Comparison of ENCODE assay signal across 10 cellular contexts in the genomic region with DNA sequence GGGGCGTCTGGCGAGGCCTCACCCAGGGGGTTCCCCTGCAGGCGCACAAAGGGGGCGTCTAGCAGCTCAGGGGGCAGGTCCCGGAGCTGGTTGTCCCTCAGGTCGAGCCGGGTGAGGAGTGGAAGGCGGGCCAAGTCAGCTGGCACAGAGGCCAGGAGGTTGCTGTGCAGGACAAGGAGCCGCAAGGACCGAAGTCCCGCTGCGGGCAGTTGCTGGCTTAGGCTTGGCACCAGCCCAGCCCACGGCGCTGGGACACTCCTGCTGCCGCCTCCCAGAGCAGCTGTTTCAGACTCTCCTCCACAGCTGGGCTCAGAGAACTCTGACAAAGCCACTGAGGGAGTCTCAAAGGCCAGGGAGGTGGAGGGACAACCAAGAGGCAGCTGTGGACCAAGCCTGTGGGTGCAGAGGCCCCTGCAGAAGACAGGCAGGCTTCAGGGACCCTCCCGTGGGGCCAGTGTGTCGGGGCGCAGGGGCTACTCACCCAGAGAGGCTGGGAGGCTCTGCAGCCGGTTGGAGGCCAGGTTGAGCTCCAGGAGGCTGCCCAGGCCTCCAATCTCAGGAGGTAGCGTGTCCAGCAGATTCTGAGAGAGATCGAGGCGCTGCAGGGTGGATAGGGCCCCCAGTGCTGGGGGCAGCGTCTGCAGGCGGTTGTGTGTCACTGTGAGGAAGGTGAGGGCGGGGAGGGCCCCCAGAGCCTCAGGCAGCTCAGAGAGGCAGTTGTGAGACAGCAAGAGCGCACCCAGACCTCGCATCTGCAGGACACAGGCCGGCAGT. TPM values are rescaled to one million over a fixed set of nuclear protein-coding genes. Genes with fewer than 3 reads are reported as not detected.
A peak's percentile ranks its signal among the peaks of the same experiment; 100 is the strongest.
DNase-seq lines count a peak whose midpoint lies in the region; ATAC-seq and TF ChIP-seq lines count a peak whose summit lies in the region.
"Had no signal": no experiment of that assay in that cellular context is flagged by ENCODE, and none has a peak within 500 bp of the region (broad histone marks: within the 10 kb centered on the region; RNA-seq: fewer than 3 reads in every experiment).

No MANE protein-coding gene starts in this region.

- H3K4me1 Mint-ChIP-seq in stimulated activated naive CD8-positive, alpha-beta T cell treated with anti-CD3 and anti-CD28 coated beads, Interleukin-15, amount 100 ng/mL, for 72 hours, result peaks cover 48% of the 10 kb centered on the region
- peaks cover 2% of the 10 kb centered on the region for H3K4me1 Mint-ChIP-seq in activated T-helper 2 cell treated with anti-CD3 and anti-CD28 coated beads, Interferon-gamma antibody, Interleukin-2, Interleukin-4, amounts not matched to agents 10 μg/mL and 5 μg/mL and 100 μg/mL, durations not matched to agents 14 hours and 24 hours and 36 hours (ENCODE audit: low read depth)
- H3K4me1 Mint-ChIP-seq in immature natural killer cell, result peaks cover 4 to 6% of the 10 kb centered on the region in 2 donors

- peak overlapping the region; percentile 26 to 39 for H3K4me3 Mint-ChIP-seq in stimulated activated naive CD8-positive, alpha-beta T cell treated with anti-CD3 and anti-CD28 coated beads, Interleukin-15, amount 100 ng/mL, for 72 hours
- peak overlapping the region; percentile 79 for H3K4me3 Mint-ChIP-seq in activated T-helper 2 cell treated with anti-CD3 and anti-CD28 coated beads, Interferon-gamma antibody, Interleukin-2, Interleukin-4, amounts not matched to agents 10 μg/mL and 5 μg/mL and 100 μg/mL, durations not matched to agents 14 hours and 24 hours and 36 hours (ENCODE audit: low read depth)
- peak overlapping the region in 1 of 5 donors; percentile 13 for H3K4me3 Mint-ChIP-seq in immature natural killer cell

- CTCF ChIA-PET in GM10248 (lab: Yijun Ruan, JAX), result no interaction called here

- no peak overlapping the region for H3K27ac Mint-ChIP-seq in stimulated activated naive CD8-positive, alpha-beta T cell treated with anti-CD3 and anti-CD28 coated beads, Interleukin-15, amount 100 ng/mL, for 72 hours
- H3K27ac Mint-ChIP-seq in activated T-helper 2 cell treated with anti-CD3 and anti-CD28 coated beads, Interferon-gamma antibody, Interleukin-2, Interleukin-4, amounts not matched to agents 10 μg/mL and 5 μg/mL and 100 μg/mL, durations not matched to agents 14 hours and 24 hours and 36 hours, result no peak overlapping the region
- no peak overlapping the region for H3K27ac Mint-ChIP-seq in immature natural killer cell

- peaks cover 6% of the 10 kb centered on the region for H3K36me3 Mint-ChIP-seq in activated T-helper 2 cell treated with anti-CD3 and anti-CD28 coated beads, Interferon-gamma antibody, Interleukin-2, Interleukin-4, amounts not matched to agents 10 μg/mL and 5 μg/mL and 100 μg/mL, durations not matched to agents 14 hours and 24 hours and 36 hours (ENCODE audit: low read depth)
- H3K36me3 Mint-ChIP-seq in immature natural killer cell, result no peaks in the 10 kb centered on the region

- no peak for DNase-seq in stimulated activated naive CD8-positive, alpha-beta T cell treated with anti-CD3 and anti-CD28 coated beads, Interleukin-15, amount 100 ng/mL, for 72 hours
- no peak for DNase-seq in stimulated activated naive CD8-positive, alpha-beta T cell treated with anti-CD3 and anti-CD28 coated beads, Interleukin-15, Interleukin-2, amounts not matched to agents 100 U/mL and 50 U/mL, for 24 hours
- DNase-seq in activated T-helper 2 cell treated with anti-CD3 and anti-CD28 coated beads, Interferon-gamma antibody, Interleukin-2, Interleukin-4, amounts not matched to agents 10 μg/mL and 5 μg/mL and 100 μg/mL, durations not matched to agents 14 hours and 24 hours and 36 hours (ENCODE audit: low spot score), result no peak
- DNase-seq in stimulated activated naive CD4-positive, alpha-beta T cell treated with Interleukin-2 at 50 U/mL for 16 hours (lab: John Stamatoyannopoulos, UW), result no peak
- no peak for DNase-seq in GM10248 (ENCODE audit: extremely low spot score)
- no peak for DNase-seq in immature natural killer cell
- DNase-seq: activated CD8-positive, alpha-beta memory T cell treated with anti-CD3 and anti-CD28 coated beads for 24 hours; anterior cingulate cortex; foreskin keratinocyte; stimulated activated naive CD4-positive, alpha-beta T cell had no signal

- no peaks in the 10 kb centered on the region for H3K9me3 Mint-ChIP-seq in stimulated activated naive CD8-positive, alpha-beta T cell treated with anti-CD3 and anti-CD28 coated beads, Interleukin-15, amount 100 ng/mL, for 72 hours
- no peaks in the 10 kb centered on the region for H3K9me3 Mint-ChIP-seq in activated T-helper 2 cell treated with anti-CD3 and anti-CD28 coated beads, Interferon-gamma antibody, Interleukin-2, Interleukin-4, amounts not matched to agents 10 μg/mL and 5 μg/mL and 100 μg/mL, durations not matched to agents 14 hours and 24 hours and 36 hours
- no peaks in the 10 kb centered on the region for H3K9me3 Mint-ChIP-seq in immature natural killer cell

- intact Hi-C loops in activated T-helper 2 cell treated with anti-CD3 and anti-CD28 coated beads, Interferon-gamma antibody, Interleukin-2, Interleukin-4, amounts not matched to agents 10 μg/mL and 5 μg/mL and 100 μg/mL, durations not matched to agents 14 hours and 24 hours and 36 hours (cut with micrococcal nuclease), result no loop called here

- POLR2A ChIA-PET in GM10248 (lab: Yijun Ruan, JAX), result interaction anchor here (1.0 kb wide), 1 partner anchor 16 kb away, joined by 3 read pairs; a partner anchor contains a TSS

- H3K27me3 Mint-ChIP-seq in stimulated activated naive CD8-positive, alpha-beta T cell treated with anti-CD3 and anti-CD28 coated beads, Interleukin-15, amount 100 ng/mL, for 72 hours, result no peaks in the 10 kb centered on the region
- no peaks in the 10 kb centered on the region for H3K27me3 Mint-ChIP-seq in activated T-helper 2 cell treated with anti-CD3 and anti-CD28 coated beads, Interferon-gamma antibody, Interleukin-2, Interleukin-4, amounts not matched to agents 10 μg/mL and 5 μg/mL and 100 μg/mL, durations not matched to agents 14 hours and 24 hours and 36 hours (ENCODE audit: low read depth)
- peaks cover 0 to 2% (median 2%) of the 10 kb centered on the region in 3 donors for H3K27me3 Mint-ChIP-seq in immature natural killer cell (ENCODE audit: low read depth in 3 of 3)

- ATAC-seq in stimulated activated naive CD8-positive, alpha-beta T cell treated with anti-CD3 and anti-CD28 coated beads, Interleukin-15, amount 100 ng/mL, for 72 hours, result no peak
- no peak for ATAC-seq in stimulated activated naive CD8-positive, alpha-beta T cell treated with anti-CD3 and anti-CD28 coated beads, Interleukin-15, Interleukin-2, amounts not matched to agents 100 U/mL and 50 U/mL, for 24 hours
- ATAC-seq: foreskin keratinocyte had no signal

- no peak for TF ChIP-seq CTCF in GM10248 (IDR thresholded peaks at IDR 0.05; ENCODE audit: control extremely low read depth, extremely low read depth, low read depth, missing control alignments)

RNA-seq across cellular contexts. Expression of a gene that starts 2.2 kb away (rescaled TPM):
- 27.3 and 27.6 TPM in 2 replicates for total RNA-seq in activated T-helper 2 cell treated with anti-CD3 and anti-CD28 coated beads, Interferon-gamma antibody, Interleukin-2, Interleukin-4, amounts not matched to agents 10 μg/mL and 5 μg/mL and 100 μg/mL, durations not matched to agents 14 hours and 24 hours and 36 hours
- 1 to 10 TPM; 2.6 to 7.7 (median 2.7) TPM for polyA plus RNA-seq in immature natural killer cell

RNA-seq across cellular contexts. Expression of a gene that starts 4.8 kb away (rescaled TPM):
- total RNA-seq in activated T-helper 2 cell treated with anti-CD3 and anti-CD28 coated beads, Interferon-gamma antibody, Interleukin-2, Interleukin-4, amounts not matched to agents 10 μg/mL and 5 μg/mL and 100 μg/mL, durations not matched to agents 14 hours and 24 hours and 36 hours, result 58.7 and 64.5 TPM in 2 replicates
- 10 to 100 TPM in 1 of 3 donors, 1 to 10 TPM in 2; 5.2 to 14.9 (median 7.7) TPM for polyA plus RNA-seq in immature natural killer cell

RNA-seq across cellular contexts. Expression of a gene that starts 6.9 kb away (rescaled TPM):
- 2,210 and 2,217 TPM in 2 replicates for total RNA-seq in activated T-helper 2 cell treated with anti-CD3 and anti-CD28 coated beads, Interferon-gamma antibody, Interleukin-2, Interleukin-4, amounts not matched to agents 10 μg/mL and 5 μg/mL and 100 μg/mL, durations not matched to agents 14 hours and 24 hours and 36 hours
- polyA plus RNA-seq in immature natural killer cell, result 1,000 to 10,000 TPM in 2 of 3 donors, 100 to 1,000 TPM in 1; 640 to 2,076 (median 1,474) TPM

RNA-seq across cellular contexts. Expression of a gene that starts 13.0 kb away (rescaled TPM):
- total RNA-seq in activated T-helper 2 cell treated with anti-CD3 and anti-CD28 coated beads, Interferon-gamma antibody, Interleukin-2, Interleukin-4, amounts not matched to agents 10 μg/mL and 5 μg/mL and 100 μg/mL, durations not matched to agents 14 hours and 24 hours and 36 hours, result 2.2 and 2.6 TPM in 2 replicates
- not detected for polyA plus RNA-seq in immature natural killer cell
- total RNA-seq: foreskin keratinocyte had no signal

RNA-seq across cellular contexts. Expression of a gene that starts 15.8 kb away (rescaled TPM):
- 56.1 and 59.8 TPM in 2 replicates for total RNA-seq in activated T-helper 2 cell treated with anti-CD3 and anti-CD28 coated beads, Interferon-gamma antibody, Interleukin-2, Interleukin-4, amounts not matched to agents 10 μg/mL and 5 μg/mL and 100 μg/mL, durations not matched to agents 14 hours and 24 hours and 36 hours
- polyA plus RNA-seq in immature natural killer cell, result 10 to 100 TPM; 10.9 to 42.3 (median 23.4) TPM
